18 cellular contexts compared by ENCODE assay signal in genomic region chr6:146892283-146892612, GRCh38.
DNase-seq lines count a peak whose midpoint lies in the region; TF ChIP-seq lines count a peak whose summit lies in the region.
"Had no signal": no experiment of that assay in that cellular context is flagged by ENCODE, and none has a peak within 500 bp of the region (broad histone marks: within the 10 kb centered on the region; RNA-seq: fewer than 3 reads in every experiment).

No MANE protein-coding gene starts in this region.

- DNase-seq in CD14-positive monocyte (ENCODE audit: low spot score) (no peak), SJSA1 (ENCODE audit: low read depth in 1 of 2, low spot score in 2 of 2) (no peak), fibroblast of lung (ENCODE audit: low read depth in 2 of 2) (no peak), trophoblast cell (no peak), neural progenitor cell (ENCODE audit: low spot score) (no peak), iPS-NIHi7 (ENCODE audit: extremely low spot score) (no peak), SW480 (ENCODE audit: low spot score) (no peak)
- DNase-seq: CD8-positive, alpha-beta T cell; DMS79 treated with DMSO at 0.1 percent for 48 hours; NCI-H1048; NCI-H146; NCI-H2081; NCI-H510A treated with DMSO at 0.1 percent for 48 hours; NCI-H82; Peyer's patch; Right ventricle myocardium superior had no signal

- H3K23ac ChIP-seq in trophoblast cell (ENCODE audit: low read length), result no peak overlapping the region

- H3K4me3 Mint-ChIP-seq in CD14-positive monocyte (no peak overlapping the region), neural progenitor cell (no peak overlapping the region)
- H3K4me3 Mint-ChIP-seq: B cell; CD8-positive, alpha-beta T cell had no signal

- H3K27ac Mint-ChIP-seq in CD14-positive monocyte (peak overlapping the region; percentile 79 to 94 (median 91)), neural progenitor cell (no peak overlapping the region)
- H3K27ac Mint-ChIP-seq: B cell; CD8-positive, alpha-beta T cell had no signal

- H4K8ac ChIP-seq in trophoblast cell (ENCODE audit: low read depth, low read length), result no peak overlapping the region

- H3K9me3 ChIP-seq in SJSA1 (replicated peaks), result no peaks in the 10 kb centered on the region
- no peaks in the 10 kb centered on the region for H3K9me3 ChIP-seq in fibroblast of lung (ENCODE audit: control insufficient read depth, insufficient read depth, low read depth, low read length)
- no peaks in the 10 kb centered on the region for H3K9me3 ChIP-seq in trophoblast cell (ENCODE audit: insufficient read depth, low read depth, low read length)
- no peaks in the 10 kb centered on the region for H3K9me3 ChIP-seq in neural progenitor cell (ENCODE audit: low read depth)
- H3K9me3 ChIP-seq: Peyer's patch had no signal

- H4K91ac ChIP-seq in trophoblast cell (ENCODE audit: low read depth, low read length), result peak overlapping the region; percentile 4

- no peak overlapping the region for H3K18ac ChIP-seq in trophoblast cell (ENCODE audit: low read length)

- no peak overlapping the region for H3K4ac ChIP-seq in trophoblast cell (ENCODE audit: low read depth, low read length)

- H3K14ac ChIP-seq in trophoblast cell (ENCODE audit: low read length), result no peak overlapping the region

- peaks cover 0 to 4% (median 0%) of the 10 kb centered on the region in 7 donors for H3K9me3 Mint-ChIP-seq in CD14-positive monocyte
- H3K9me3 Mint-ChIP-seq in neural progenitor cell, result no peaks in the 10 kb centered on the region
- H3K9me3 Mint-ChIP-seq: CD8-positive, alpha-beta T cell had no signal

- H2BK120ac ChIP-seq in trophoblast cell (ENCODE audit: insufficient read depth, low read length, poor library complexity), result no peak overlapping the region

- H3K36me3 Mint-ChIP-seq in CD14-positive monocyte, result peaks cover 3 to 8% of the 10 kb centered on the region in 2 donors
- H3K36me3 Mint-ChIP-seq in neural progenitor cell, result no peaks in the 10 kb centered on the region
- H3K36me3 Mint-ChIP-seq: CD8-positive, alpha-beta T cell had no signal

- no peaks in the 10 kb centered on the region for H4K20me1 ChIP-seq in fibroblast of lung (ENCODE audit: control insufficient read depth, extremely low read depth, insufficient read depth, low read length)
- H4K20me1 ChIP-seq in neural progenitor cell (ENCODE audit: low read depth), result no peaks in the 10 kb centered on the region

- peaks cover 4% of the 10 kb centered on the region for H3K79me1 ChIP-seq in trophoblast cell (ENCODE audit: low read length)

- H3K4me1 ChIP-seq in SJSA1 (replicated peaks), result peaks cover 39% of the 10 kb centered on the region
- peaks cover 5% of the 10 kb centered on the region for H3K4me1 ChIP-seq in fibroblast of lung (ENCODE audit: control insufficient read depth, extremely low read depth, insufficient read depth, low read length)
- peaks cover 5 to 9% of the 10 kb centered on the region in 2 experiments for H3K4me1 ChIP-seq in trophoblast cell (ENCODE audit: control insufficient read depth in 1 of 2, insufficient read depth in 2 of 2, low read length in 2 of 2)
- no peaks in the 10 kb centered on the region for H3K4me1 ChIP-seq in neural progenitor cell
- H3K4me1 ChIP-seq: Peyer's patch had no signal

- no peak overlapping the region for H2AK5ac ChIP-seq in trophoblast cell (ENCODE audit: low read length)

- H4K12ac ChIP-seq in trophoblast cell (ENCODE audit: low read depth, low read length), result no peak overlapping the region

- H2BK5ac ChIP-seq in trophoblast cell (ENCODE audit: low read depth, low read length, poor library complexity), result no peak overlapping the region

- H3K27me3 ChIP-seq in SJSA1 (replicated peaks) (no peaks in the 10 kb centered on the region), fibroblast of lung (ENCODE audit: control insufficient read depth, insufficient read depth, low read length) (no peaks in the 10 kb centered on the region), trophoblast cell (ENCODE audit: insufficient read depth, low read length) (no peaks in the 10 kb centered on the region), neural progenitor cell (no peaks in the 10 kb centered on the region)
- H3K27me3 ChIP-seq: Peyer's patch had no signal

- H3K4me1 Mint-ChIP-seq in CD14-positive monocyte (peaks cover 36% of the 10 kb centered on the region), neural progenitor cell (peaks cover 3% of the 10 kb centered on the region)

- H3K36me3 ChIP-seq in SJSA1 (no peaks in the 10 kb centered on the region), fibroblast of lung (ENCODE audit: control insufficient read depth, insufficient read depth, low read length) (no peaks in the 10 kb centered on the region), trophoblast cell (ENCODE audit: control insufficient read depth in 1 of 2, insufficient read depth in 2 of 2, low read length in 2 of 2) (no peaks in the 10 kb centered on the region), neural progenitor cell (no peaks in the 10 kb centered on the region)
- H3K36me3 ChIP-seq: Peyer's patch had no signal

- H2AFZ ChIP-seq in fibroblast of lung (ENCODE audit: low read length), result no peak overlapping the region
- no peak overlapping the region for H2AFZ ChIP-seq in trophoblast cell (ENCODE audit: insufficient read depth, low read length, poor library complexity)
- no peak overlapping the region for H2AFZ ChIP-seq in neural progenitor cell (replicated peaks)

- peak overlapping the region; percentile 66 for H3K27ac ChIP-seq in SJSA1
- peak overlapping the region; percentile 57 for H3K27ac ChIP-seq in fibroblast of lung (ENCODE audit: insufficient read depth, low read length)
- no peak overlapping the region for H3K27ac ChIP-seq in trophoblast cell (ENCODE audit: low read depth, low read length)
- no peak overlapping the region for H3K27ac ChIP-seq in neural progenitor cell
- H3K27ac ChIP-seq: KMS-11, Peyer's patch had no signal

- H3K4me2 ChIP-seq in fibroblast of lung (ENCODE audit: extremely low read depth, insufficient read depth, low read length) (no peak overlapping the region), trophoblast cell (ENCODE audit: low read length) (no peak overlapping the region), neural progenitor cell (no peak overlapping the region)
- H3K4me2 ChIP-seq: KMS-11 had no signal

- no peak overlapping the region for H3K9ac ChIP-seq in fibroblast of lung (ENCODE audit: insufficient read depth, low read length)
- no peak overlapping the region for H3K9ac ChIP-seq in trophoblast cell (ENCODE audit: low read length)
- H3K9ac ChIP-seq in neural progenitor cell, result no peak overlapping the region
- H3K9ac ChIP-seq: KMS-11 had no signal

- no CpG with 5 or more reads among the region's 1 CpG for WGBS in trophoblast cell (ENCODE audit: extremely low coverage, insufficient coverage, insufficient read length)

- peaks cover 0 to 2% (median 0%) of the 10 kb centered on the region in 3 donors for H3K27me3 Mint-ChIP-seq in CD14-positive monocyte (ENCODE audit: low read depth in 3 of 3)
- H3K27me3 Mint-ChIP-seq in neural progenitor cell (ENCODE audit: insufficient read depth, low read depth), result no peaks in the 10 kb centered on the region

- H3K4me3 ChIP-seq in SJSA1 (no peak overlapping the region), fibroblast of lung (replicated peaks in 1 of 4; ENCODE audit: control extremely low read depth in 1 of 4, insufficient read depth in 1 of 4, low read depth in 3 of 4, low read length in 4 of 4) (no peak overlapping the region), trophoblast cell (ENCODE audit: low read depth, low read length) (no peak overlapping the region), neural progenitor cell (no peak overlapping the region)
- H3K4me3 ChIP-seq: Peyer's patch had no signal

- H2BK12ac ChIP-seq in trophoblast cell (ENCODE audit: low read length), result no peak overlapping the region

- intact Hi-C loops in CD14-positive monocyte (cut with micrococcal nuclease), result no loop called here

- no peaks in the 10 kb centered on the region for H3K79me2 ChIP-seq in fibroblast of lung (ENCODE audit: control insufficient read depth, insufficient read depth, low read length)
- H3K79me2 ChIP-seq in trophoblast cell (ENCODE audit: control insufficient read depth, insufficient read depth, low read length, poor library complexity), result no peaks in the 10 kb centered on the region
- H3K79me2 ChIP-seq in neural progenitor cell (ENCODE audit: low read depth), result no peaks in the 10 kb centered on the region

- H3F3A ChIP-seq in neural progenitor cell (ENCODE audit: low read depth), result no peaks in the 10 kb centered on the region

- TF ChIP-seq CTCF in CD14-positive monocyte (IDR thresholded peaks at IDR 0.05) (no peak), fibroblast of lung (conservative IDR thresholded peaks at IDR 0.05 in 1 of 2, IDR thresholded peaks at IDR 0.05 in 1 of 2; ENCODE audit: low read depth in 1 of 2, low read length in 2 of 2) (no peak), neural progenitor cell (IDR thresholded peaks at IDR 0.05) (no peak)

Comparison
In these comparisons a context has a peak if more than half of its experiments do, and no peak if none do; other contexts are left out.
1. H3K27ac ChIP-seq: peak in SJSA1 (single experiment) and fibroblast of lung (single experiment); none in trophoblast cell (single experiment) and neural progenitor cell (single experiment).